In the genomic region with DNA sequence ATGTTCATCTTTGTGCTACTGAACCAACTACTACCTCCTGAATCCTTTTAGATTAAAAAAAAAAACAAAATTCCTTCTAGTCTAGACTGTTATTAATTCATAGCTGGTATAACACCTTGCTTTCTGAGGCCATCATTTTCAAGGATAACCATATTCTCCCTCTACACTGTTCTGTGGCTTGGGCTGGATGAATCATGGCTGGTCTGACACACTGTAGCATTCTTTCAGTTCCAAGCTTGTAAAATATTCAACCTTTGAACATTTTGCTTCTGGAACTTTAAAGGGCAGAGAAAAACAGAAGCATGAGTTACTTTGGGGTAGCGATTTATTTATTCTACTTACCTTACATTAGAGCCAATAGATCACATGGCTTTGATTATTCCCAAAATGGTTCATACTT, we compare ENCODE assay signal across 12 cellular contexts. TPM values are rescaled to one million over a fixed set of nuclear protein-coding genes. Genes with fewer than 3 reads are reported as not detected.
A peak's percentile ranks its signal among the peaks of the same experiment; 100 is the strongest.
DNase-seq lines count a peak whose midpoint lies in the region; ATAC-seq and TF ChIP-seq lines count a peak whose summit lies in the region.
"Had no signal": no experiment of that assay in that cellular context is flagged by ENCODE, and none has a peak within 500 bp of the region (broad histone marks: within the 10 kb centered on the region; RNA-seq: fewer than 3 reads in every experiment).

No MANE protein-coding gene starts in this region.

- no peaks in the 10 kb centered on the region for H3K9me3 ChIP-seq in tibial artery

- H3K4me3 ChIP-seq in AG10803 (ENCODE audit: low read length) (no peak overlapping the region), HFF-Myc (replicated peaks; ENCODE audit: low read depth, low read length) (no peak overlapping the region), astrocyte of the cerebellum (ENCODE audit: low read depth, low read length) (no peak overlapping the region), tibial artery (no peak overlapping the region)

- H3K4me1 ChIP-seq in tibial artery, result no peaks in the 10 kb centered on the region

- no peak overlapping the region for H3K27ac ChIP-seq in tibial artery

- in situ Hi-C loops in astrocyte of the cerebellum (cut with HindIII; ENCODE audit: low sequenced_read_pairs), result no loop called here

- DNase-seq in AG10803 (ENCODE audit: low read depth), result peak; percentile 58
- peak; percentile 19 for DNase-seq in HFF-Myc (ENCODE audit: extremely low read depth, low read depth)
- DNase-seq in astrocyte of the cerebellum (ENCODE audit: low read depth), result peak; percentile 39
- peak; percentile 75 for DNase-seq in kidney tubule cell (ENCODE audit: low spot score)
- DNase-seq in tibial artery, result no peak
- no peak for DNase-seq in Right ventricle myocardium inferior (ENCODE audit: missing footprints)
- DNase-seq: activated gamma-delta T cell treated with Interleukin-2 at 50 U/mL for 16 hours; effector CD4-positive, alpha-beta T cell; NCI-H2171; stimulated activated CD4-positive, alpha-beta T cell treated with anti-CD3 and anti-CD28 coated beads, Interleukin-12 subunit alpha, Interleukin-12 subunit beta, amount 100 ng/mL, for 4 hours had no signal

- ATAC-seq in HG02884 (IDR thresholded peaks at IDR 0.05; ENCODE audit: unreplicated experiment) (no peak), GM18868 (IDR thresholded peaks at IDR 0.05; ENCODE audit: unreplicated experiment) (no peak), Right ventricle myocardium inferior (no peak)

- H3K27me3 ChIP-seq in tibial artery, result no peaks in the 10 kb centered on the region

- H3K36me3 ChIP-seq in tibial artery, result no peaks in the 10 kb centered on the region

- intact Hi-C loops in tibial artery (cut with DNase I; ENCODE audit: low total_unique reads), result no loop called here
- intact Hi-C loops in Right ventricle myocardium inferior (cut with DNase I), result no loop called here

- TF ChIP-seq CTCF in AG10803 (conservative IDR thresholded peaks at IDR 0.05; ENCODE audit: low read length), result no peak
- TF ChIP-seq CTCF in HFF-Myc (IDR thresholded peaks at IDR 0.05; ENCODE audit: low read depth, low read length, missing control alignments), result no peak
- TF ChIP-seq CTCF in astrocyte of the cerebellum (IDR thresholded peaks at IDR 0.05; ENCODE audit: low read depth, low read length, missing control alignments), result no peak
- TF ChIP-seq CTCF in tibial artery (IDR thresholded peaks at IDR 0.05), result no peak

RNA-seq across cellular contexts. Expression of gene HSPBAP1, which starts 7.6 kb away (rescaled TPM):
- total RNA-seq in Right ventricle myocardium inferior, result 4.9 TPM

RNA-seq across cellular contexts. Expression of gene SLC49A4, which starts 8.8 kb away (rescaled TPM):
- 16.1 TPM for total RNA-seq in Right ventricle myocardium inferior

Comparison
In these comparisons a context has a peak if more than half of its experiments do, and no peak if none do; other contexts are left out.
1. DNase-seq: peak in AG10803 (single experiment), HFF-Myc (single experiment), astrocyte of the cerebellum (single experiment) and kidney tubule cell (single experiment); none in tibial artery (0 of 2) and Right ventricle myocardium inferior (single experiment).